ENCODE assay signal across 1 cellular context in the genomic region with DNA sequence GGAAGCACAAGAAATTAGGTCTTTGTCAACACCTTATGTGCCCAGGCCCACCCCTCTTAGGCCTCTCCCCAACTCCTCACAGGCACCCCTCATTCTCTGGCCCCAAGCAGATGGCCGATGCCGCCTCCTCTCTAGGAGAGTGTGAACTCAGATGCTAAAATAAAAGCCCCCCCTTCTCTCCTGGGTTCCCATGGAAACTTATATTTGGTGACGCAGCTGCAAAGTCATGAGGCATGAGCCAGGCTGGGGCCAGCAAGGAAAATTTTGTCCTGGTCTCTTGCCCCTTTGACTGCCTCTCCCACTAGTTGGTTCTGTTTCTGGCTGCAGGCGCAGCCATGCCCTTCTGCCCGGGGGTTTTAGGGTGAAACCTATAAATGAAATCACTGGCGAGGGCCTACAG.
TF ChIP-seq lines count a peak whose summit lies in the region.

No MANE protein-coding gene starts in this region.

TF ChIP-seq in K562, 482 proteins besides CTCF, POLR2A, EP300 and RAD21:
- TF ChIP-seq MYNN (IDR thresholded peaks at IDR 0.05) = peak; percentile 99
- TF ChIP-seq MYNN (CRISPR knock-in tag; IDR thresholded peaks at IDR 0.05) = peak; percentile 80; the same call in 1 of the 2 replicates
- TF ChIP-seq, protein P1, sequence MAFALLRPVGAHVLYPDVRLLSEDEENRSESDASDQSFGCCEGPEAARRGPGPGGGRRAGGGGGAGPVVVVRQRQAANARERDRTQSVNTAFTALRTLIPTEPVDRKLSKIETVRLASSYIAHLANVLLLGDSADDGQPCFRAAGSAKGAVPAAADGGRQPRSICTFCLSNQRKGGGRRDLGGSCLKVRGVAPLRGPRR (CRISPR knock-in tag; IDR thresholded peaks at IDR 0.05) = no peak
- no peak for TF ChIP-seq ZNF699 (CRISPR knock-in tag; IDR thresholded peaks at IDR 0.05; ENCODE audit: insufficient replicate concordance)
- no peak for TF ChIP-seq SP2 (IDR thresholded peaks at IDR 0.05; ENCODE audit: extremely low read depth, low read depth, low read length, poor library complexity, severe bottlenecking)
- TF ChIP-seq, protein P2, sequence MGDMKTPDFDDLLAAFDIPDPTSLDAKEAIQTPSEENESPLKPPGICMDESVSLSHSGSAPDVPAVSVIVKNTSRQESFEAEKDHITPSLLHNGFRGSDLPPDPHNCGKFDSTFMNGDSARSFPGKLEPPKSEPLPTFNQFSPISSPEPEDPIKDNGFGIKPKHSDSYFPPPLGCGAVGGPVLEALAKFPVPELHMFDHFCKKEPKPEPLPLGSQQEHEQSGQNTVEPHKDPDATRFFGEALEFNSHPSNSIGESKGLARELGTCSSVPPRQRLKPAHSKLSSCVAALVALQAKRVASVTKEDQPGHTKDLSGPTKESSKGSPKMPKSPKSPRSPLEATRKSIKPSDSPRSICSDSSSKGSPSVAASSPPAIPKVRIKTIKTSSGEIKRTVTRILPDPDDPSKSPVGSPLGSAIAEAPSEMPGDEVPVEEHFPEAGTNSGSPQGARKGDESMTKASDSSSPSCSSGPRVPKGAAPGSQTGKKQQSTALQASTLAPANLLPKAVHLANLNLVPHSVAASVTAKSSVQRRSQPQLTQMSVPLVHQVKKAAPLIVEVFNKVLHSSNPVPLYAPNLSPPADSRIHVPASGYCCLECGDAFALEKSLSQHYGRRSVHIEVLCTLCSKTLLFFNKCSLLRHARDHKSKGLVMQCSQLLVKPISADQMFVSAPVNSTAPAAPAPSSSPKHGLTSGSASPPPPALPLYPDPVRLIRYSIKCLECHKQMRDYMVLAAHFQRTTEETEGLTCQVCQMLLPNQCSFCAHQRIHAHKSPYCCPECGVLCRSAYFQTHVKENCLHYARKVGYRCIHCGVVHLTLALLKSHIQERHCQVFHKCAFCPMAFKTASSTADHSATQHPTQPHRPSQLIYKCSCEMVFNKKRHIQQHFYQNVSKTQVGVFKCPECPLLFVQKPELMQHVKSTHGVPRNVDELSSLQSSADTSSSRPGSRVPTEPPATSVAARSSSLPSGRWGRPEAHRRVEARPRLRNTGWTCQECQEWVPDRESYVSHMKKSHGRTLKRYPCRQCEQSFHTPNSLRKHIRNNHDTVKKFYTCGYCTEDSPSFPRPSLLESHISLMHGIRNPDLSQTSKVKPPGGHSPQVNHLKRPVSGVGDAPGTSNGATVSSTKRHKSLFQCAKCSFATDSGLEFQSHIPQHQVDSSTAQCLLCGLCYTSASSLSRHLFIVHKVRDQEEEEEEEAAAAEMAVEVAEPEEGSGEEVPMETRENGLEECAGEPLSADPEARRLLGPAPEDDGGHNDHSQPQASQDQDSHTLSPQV (IDR thresholded peaks at IDR 0.05) = no peak
- TF ChIP-seq RFX1 (IDR thresholded peaks at IDR 0.05) = peak; percentile 79
- no peak for TF ChIP-seq ZNF140 (CRISPR knock-in tag; IDR thresholded peaks at IDR 0.05)
- TF ChIP-seq, protein P3, sequence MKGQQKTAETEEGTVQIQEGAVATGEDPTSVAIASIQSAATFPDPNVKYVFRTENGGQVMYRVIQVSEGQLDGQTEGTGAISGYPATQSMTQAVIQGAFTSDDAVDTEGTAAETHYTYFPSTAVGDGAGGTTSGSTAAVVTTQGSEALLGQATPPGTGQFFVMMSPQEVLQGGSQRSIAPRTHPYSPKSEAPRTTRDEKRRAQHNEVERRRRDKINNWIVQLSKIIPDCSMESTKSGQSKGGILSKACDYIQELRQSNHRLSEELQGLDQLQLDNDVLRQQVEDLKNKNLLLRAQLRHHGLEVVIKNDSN (CRISPR knock-in tag; IDR thresholded peaks at IDR 0.05) = no peak
- TF ChIP-seq ZNF584 (CRISPR knock-in tag; IDR thresholded peaks at IDR 0.05; ENCODE audit: low read depth) = no peak
- no peak for TF ChIP-seq ZNF239 (CRISPR knock-in tag; IDR thresholded peaks at IDR 0.05)
- TF ChIP-seq, protein P4, sequence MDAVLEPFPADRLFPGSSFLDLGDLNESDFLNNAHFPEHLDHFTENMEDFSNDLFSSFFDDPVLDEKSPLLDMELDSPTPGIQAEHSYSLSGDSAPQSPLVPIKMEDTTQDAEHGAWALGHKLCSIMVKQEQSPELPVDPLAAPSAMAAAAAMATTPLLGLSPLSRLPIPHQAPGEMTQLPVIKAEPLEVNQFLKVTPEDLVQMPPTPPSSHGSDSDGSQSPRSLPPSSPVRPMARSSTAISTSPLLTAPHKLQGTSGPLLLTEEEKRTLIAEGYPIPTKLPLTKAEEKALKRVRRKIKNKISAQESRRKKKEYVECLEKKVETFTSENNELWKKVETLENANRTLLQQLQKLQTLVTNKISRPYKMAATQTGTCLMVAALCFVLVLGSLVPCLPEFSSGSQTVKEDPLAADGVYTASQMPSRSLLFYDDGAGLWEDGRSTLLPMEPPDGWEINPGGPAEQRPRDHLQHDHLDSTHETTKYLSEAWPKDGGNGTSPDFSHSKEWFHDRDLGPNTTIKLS (IDR thresholded peaks at IDR 0.05; ENCODE audit: borderline replicate concordance, low read depth) = no peak
- TF ChIP-seq, protein P5, sequence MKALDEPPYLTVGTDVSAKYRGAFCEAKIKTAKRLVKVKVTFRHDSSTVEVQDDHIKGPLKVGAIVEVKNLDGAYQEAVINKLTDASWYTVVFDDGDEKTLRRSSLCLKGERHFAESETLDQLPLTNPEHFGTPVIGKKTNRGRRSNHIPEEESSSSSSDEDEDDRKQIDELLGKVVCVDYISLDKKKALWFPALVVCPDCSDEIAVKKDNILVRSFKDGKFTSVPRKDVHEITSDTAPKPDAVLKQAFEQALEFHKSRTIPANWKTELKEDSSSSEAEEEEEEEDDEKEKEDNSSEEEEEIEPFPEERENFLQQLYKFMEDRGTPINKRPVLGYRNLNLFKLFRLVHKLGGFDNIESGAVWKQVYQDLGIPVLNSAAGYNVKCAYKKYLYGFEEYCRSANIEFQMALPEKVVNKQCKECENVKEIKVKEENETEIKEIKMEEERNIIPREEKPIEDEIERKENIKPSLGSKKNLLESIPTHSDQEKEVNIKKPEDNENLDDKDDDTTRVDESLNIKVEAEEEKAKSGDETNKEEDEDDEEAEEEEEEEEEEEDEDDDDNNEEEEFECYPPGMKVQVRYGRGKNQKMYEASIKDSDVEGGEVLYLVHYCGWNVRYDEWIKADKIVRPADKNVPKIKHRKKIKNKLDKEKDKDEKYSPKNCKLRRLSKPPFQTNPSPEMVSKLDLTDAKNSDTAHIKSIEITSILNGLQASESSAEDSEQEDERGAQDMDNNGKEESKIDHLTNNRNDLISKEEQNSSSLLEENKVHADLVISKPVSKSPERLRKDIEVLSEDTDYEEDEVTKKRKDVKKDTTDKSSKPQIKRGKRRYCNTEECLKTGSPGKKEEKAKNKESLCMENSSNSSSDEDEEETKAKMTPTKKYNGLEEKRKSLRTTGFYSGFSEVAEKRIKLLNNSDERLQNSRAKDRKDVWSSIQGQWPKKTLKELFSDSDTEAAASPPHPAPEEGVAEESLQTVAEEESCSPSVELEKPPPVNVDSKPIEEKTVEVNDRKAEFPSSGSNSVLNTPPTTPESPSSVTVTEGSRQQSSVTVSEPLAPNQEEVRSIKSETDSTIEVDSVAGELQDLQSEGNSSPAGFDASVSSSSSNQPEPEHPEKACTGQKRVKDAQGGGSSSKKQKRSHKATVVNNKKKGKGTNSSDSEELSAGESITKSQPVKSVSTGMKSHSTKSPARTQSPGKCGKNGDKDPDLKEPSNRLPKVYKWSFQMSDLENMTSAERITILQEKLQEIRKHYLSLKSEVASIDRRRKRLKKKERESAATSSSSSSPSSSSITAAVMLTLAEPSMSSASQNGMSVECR (CRISPR knock-in tag; IDR thresholded peaks at IDR 0.05) = no peak
- TF ChIP-seq TOE1 (IDR thresholded peaks at IDR 0.05; ENCODE audit: borderline replicate concordance) = no peak
- TF ChIP-seq TOE1 (CRISPR knock-in tag; IDR thresholded peaks at IDR 0.05; ENCODE audit: borderline replicate concordance, low read depth) = no peak
